Comparison of ENCODE assay signal across 9 cellular contexts in the genomic region with DNA sequence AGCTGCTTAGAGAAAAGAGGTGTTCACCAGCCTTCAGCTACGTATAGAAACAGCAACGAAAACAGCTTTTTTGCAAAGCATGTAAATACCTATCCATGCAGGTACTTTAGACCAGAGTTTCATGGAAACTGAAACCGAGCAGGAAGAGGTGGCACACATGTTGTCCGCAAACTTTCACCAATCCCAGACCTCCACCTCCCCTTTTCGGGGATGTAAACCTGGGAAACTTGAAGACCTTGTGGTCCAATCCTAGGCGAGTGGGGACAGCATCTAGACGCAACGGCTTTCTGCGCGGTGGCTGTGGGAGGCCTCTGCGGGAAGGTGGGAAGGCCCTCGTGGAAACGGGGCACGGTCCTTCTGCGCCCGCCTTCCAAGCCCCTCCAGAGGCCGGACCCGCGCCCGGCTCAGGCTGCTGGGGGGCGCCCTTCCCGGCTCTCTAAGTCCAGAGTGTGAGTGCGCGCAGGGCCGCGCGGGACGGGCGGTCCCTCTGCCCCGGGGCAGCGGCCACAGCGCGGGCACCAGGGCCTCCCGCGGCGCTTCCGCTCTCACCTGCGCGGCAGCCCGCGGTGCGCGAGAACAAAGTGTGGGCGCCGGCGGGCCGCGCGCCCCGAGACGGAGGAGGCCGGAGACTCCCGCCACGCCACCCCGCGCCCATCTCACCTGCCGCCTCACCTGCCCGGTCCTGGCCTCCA. TPM values are rescaled to one million over a fixed set of nuclear protein-coding genes. Genes with fewer than 3 reads are reported as not detected.
DNase-seq lines count a peak whose midpoint lies in the region; ATAC-seq and TF ChIP-seq lines count a peak whose summit lies in the region.
"Had no signal": no experiment of that assay in that cellular context is flagged by ENCODE, and none has a peak within 500 bp of the region (broad histone marks: within the 10 kb centered on the region; RNA-seq: fewer than 3 reads in every experiment).

No MANE protein-coding gene starts in this region.

- H3K36me3 ChIP-seq in ES-I3 (ENCODE audit: insufficient read depth, low read length): no peaks in the 10 kb centered on the region

- no peaks in the 10 kb centered on the region for H3K9me3 Mint-ChIP-seq in activated CD8-positive, alpha-beta T cell treated with anti-CD3 and anti-CD28 coated beads, Interleukin-2, amount 10 ng/mL, durations not matched to agents 7 days and 5 days (ENCODE audit: insufficient read depth)

- H3K4me1 ChIP-seq in ES-I3 (ENCODE audit: insufficient read depth, low read length): peaks cover 11% of the 10 kb centered on the region

- no peaks in the 10 kb centered on the region for H3K4me1 Mint-ChIP-seq in activated CD8-positive, alpha-beta T cell treated with anti-CD3 and anti-CD28 coated beads, Interleukin-2, amount 10 ng/mL, durations not matched to agents 7 days and 5 days (ENCODE audit: low read depth)

- H3K4me3 Mint-ChIP-seq in activated CD8-positive, alpha-beta T cell treated with anti-CD3 and anti-CD28 coated beads, Interleukin-2, amount 10 ng/mL, durations not matched to agents 7 days and 5 days: no peak overlapping the region

- no peak for TF ChIP-seq CTCF in VCaP (conservative IDR thresholded peaks at IDR 0.05)

- POLR2A ChIA-PET in activated CD8-positive, alpha-beta T cell treated with anti-CD3 and anti-CD28 coated beads, Interleukin-2, amount 10 ng/mL, durations not matched to agents 7 days and 5 days (lab: Charles Lee): no interaction called here

- DNase-seq in posterior vena cava (ENCODE audit: low spot score): peak; percentile 79
- DNase-seq in germinal center (ENCODE audit: low spot score): no peak
- DNase-seq in activated CD8-positive, alpha-beta T cell treated with anti-CD3 and anti-CD28 coated beads, Interleukin-2, amount 10 ng/mL, durations not matched to agents 7 days and 5 days: no peak
- DNase-seq: DMS79 had no signal

- TF ChIP-seq POLR2A in GM18505 (IDR thresholded peaks at IDR 0.05; ENCODE audit: borderline replicate concordance, extremely low read depth, insufficient read depth, insufficient read length): no peak

- H3K9ac ChIP-seq in ES-I3 (ENCODE audit: low read depth, low read length): peak overlapping the region; percentile 56

- peak overlapping the region; percentile 90 for H3K27ac ChIP-seq in VCaP

- no peaks in the 10 kb centered on the region for H3K9me3 ChIP-seq in ES-I3 (ENCODE audit: control insufficient read depth, insufficient read depth, low read length)

- CTCF ChIA-PET in activated CD8-positive, alpha-beta T cell treated with anti-CD3 and anti-CD28 coated beads, Interleukin-2, amount 10 ng/mL, durations not matched to agents 7 days and 5 days (lab: Charles Lee): no interaction called here

- intact Hi-C loops in posterior vena cava (cut with DNase I): no loop called here

- H3K27ac Mint-ChIP-seq in activated CD8-positive, alpha-beta T cell treated with anti-CD3 and anti-CD28 coated beads, Interleukin-2, amount 10 ng/mL, durations not matched to agents 7 days and 5 days: no peak overlapping the region

- H3K4me3 ChIP-seq in iPS-11a (ENCODE audit: low read depth, low read length): peak overlapping the region; percentile 48

- H3K27me3 Mint-ChIP-seq in activated CD8-positive, alpha-beta T cell treated with anti-CD3 and anti-CD28 coated beads, Interleukin-2, amount 10 ng/mL, durations not matched to agents 7 days and 5 days (ENCODE audit: low read depth): peaks cover 31% of the 10 kb centered on the region

- H3K36me3 Mint-ChIP-seq in activated CD8-positive, alpha-beta T cell treated with anti-CD3 and anti-CD28 coated beads, Interleukin-2, amount 10 ng/mL, durations not matched to agents 7 days and 5 days (ENCODE audit: low read depth): no peaks in the 10 kb centered on the region

- no peak for ATAC-seq in GM21737 (IDR thresholded peaks at IDR 0.05; ENCODE audit: unreplicated experiment)
- no peak for ATAC-seq in GM18505 (IDR thresholded peaks at IDR 0.05; ENCODE audit: unreplicated experiment)
- ATAC-seq in activated CD8-positive, alpha-beta T cell treated with anti-CD3 and anti-CD28 coated beads, Interleukin-2, amount 10 ng/mL, durations not matched to agents 7 days and 5 days: no peak

RNA-seq across cellular contexts. Expression of a gene that starts 0.8 kb away (rescaled TPM):
- 1 to 10 TPM; 1.2 to 1.8 TPM for total RNA-seq in posterior vena cava
- not detected for total RNA-seq in activated CD8-positive, alpha-beta T cell treated with anti-CD3 and anti-CD28 coated beads, Interleukin-2, amount 10 ng/mL, durations not matched to agents 7 days and 5 days

RNA-seq across cellular contexts. Expression of a gene that starts 19.8 kb away (rescaled TPM):
- 1 to 10 TPM in 1 of 2 donors, not detected in 1; 1.1 TPM for total RNA-seq in posterior vena cava
- not detected for total RNA-seq in activated CD8-positive, alpha-beta T cell treated with anti-CD3 and anti-CD28 coated beads, Interleukin-2, amount 10 ng/mL, durations not matched to agents 7 days and 5 days
